In the genomic region with DNA sequence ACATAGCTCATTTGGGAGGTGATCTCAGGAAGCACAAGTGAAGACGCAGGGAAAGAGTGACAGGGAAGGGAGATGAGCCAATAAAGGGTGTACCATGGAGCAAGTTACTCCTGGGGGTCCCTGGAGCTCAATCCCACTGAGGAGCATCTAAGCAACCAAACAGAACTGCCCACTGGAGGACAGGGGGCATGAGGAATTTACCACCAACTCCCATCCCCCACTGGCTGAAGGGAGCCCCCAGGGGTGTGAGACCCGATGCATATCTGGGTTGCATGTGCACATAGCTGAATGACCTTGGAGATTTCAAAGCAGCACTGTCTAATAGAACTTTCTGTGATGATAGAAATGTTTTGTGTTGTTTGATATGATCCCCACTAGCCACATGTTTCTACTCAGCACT, we compare ENCODE assay signal across 22 cellular contexts. TPM values are rescaled to one million over a fixed set of nuclear protein-coding genes. Genes with fewer than 3 reads are reported as not detected.
A peak's percentile ranks its signal among the peaks of the same experiment; 100 is the strongest.
DNase-seq lines count a peak whose midpoint lies in the region; ATAC-seq and TF ChIP-seq lines count a peak whose summit lies in the region.
"Had no signal": no experiment of that assay in that cellular context is flagged by ENCODE, and none has a peak within 500 bp of the region (broad histone marks: within the 10 kb centered on the region; RNA-seq: fewer than 3 reads in every experiment).

No MANE protein-coding gene starts in this region.

- no peak overlapping the region for H3K27ac Mint-ChIP-seq in activated CD8-positive, alpha-beta memory T cell treated with anti-CD3 and anti-CD28 coated beads, Interleukin-2, amount 10 ng/mL, durations not matched to agents 7 days and 5 days
- no peak overlapping the region for H3K27ac Mint-ChIP-seq in T-helper 2 cell treated with Interferon-gamma antibody and Interleukin-4, amounts not matched to agents 5 μg/mL and 100 μg/mL, for 36 hours
- H3K27ac Mint-ChIP-seq: B cell; CD4-positive, CD25-positive, alpha-beta regulatory T cell; CD8-positive, alpha-beta T cell; GM23338; H9 had no signal

- no peaks in the 10 kb centered on the region for H3K4me1 Mint-ChIP-seq in activated CD8-positive, alpha-beta memory T cell treated with anti-CD3 and anti-CD28 coated beads, Interleukin-2, amount 10 ng/mL, durations not matched to agents 7 days and 5 days
- no peaks in the 10 kb centered on the region for H3K4me1 Mint-ChIP-seq in T-helper 2 cell treated with Interferon-gamma antibody and Interleukin-4, amounts not matched to agents 5 μg/mL and 100 μg/mL, for 36 hours (ENCODE audit: low read depth)
- H3K4me1 Mint-ChIP-seq: B cell; CD4-positive, CD25-positive, alpha-beta regulatory T cell; GM23338; H9 had no signal

- no peak overlapping the region for H3K4me3 ChIP-seq in right atrium auricular region
- no peak overlapping the region for H3K4me3 ChIP-seq in vagina
- H3K4me3 ChIP-seq: BLaER1, GM12878, GM23338 had no signal

- TF ChIP-seq CTCF in right atrium auricular region (IDR thresholded peaks at IDR 0.05) (no peak), vagina (IDR thresholded peaks at IDR 0.05) (no peak)

- no peak for ATAC-seq in activated CD8-positive, alpha-beta memory T cell treated with anti-CD3 and anti-CD28 coated beads, Interleukin-2, amount 10 ng/mL, durations not matched to agents 7 days and 5 days
- ATAC-seq in left ventricle myocardium superior = no peak
- no peak for ATAC-seq in left lobe of liver
- no peak for ATAC-seq in HG03159 (IDR thresholded peaks at IDR 0.05; ENCODE audit: unreplicated experiment)
- ATAC-seq: CD8-positive, alpha-beta T cell; GM12878; GM23338; HCT116 had no signal

- peaks cover 2% of the 10 kb centered on the region for H3K9me3 Mint-ChIP-seq in activated CD8-positive, alpha-beta memory T cell treated with anti-CD3 and anti-CD28 coated beads, Interleukin-2, amount 10 ng/mL, durations not matched to agents 7 days and 5 days (ENCODE audit: low read depth)
- no peaks in the 10 kb centered on the region for H3K9me3 Mint-ChIP-seq in T-helper 2 cell treated with Interferon-gamma antibody and Interleukin-4, amounts not matched to agents 5 μg/mL and 100 μg/mL, for 36 hours

- peak; percentile 4 for DNase-seq in activated CD8-positive, alpha-beta memory T cell treated with anti-CD3 and anti-CD28 coated beads, Interleukin-2, amount 10 ng/mL, durations not matched to agents 7 days and 5 days
- no peak for DNase-seq in activated CD8-positive, alpha-beta memory T cell treated with anti-CD3 and anti-CD28 coated beads, Interleukin-2, amount 50 U/mL, for 4 hours
- peak; percentile 18 for DNase-seq in right atrium auricular region (ENCODE audit: low spot score)
- no peak for DNase-seq in left ventricle myocardium superior
- peak; percentile 15 for DNase-seq in left lobe of liver (ENCODE audit: low spot score)
- peak; percentile 46 to 47 for DNase-seq in vagina (ENCODE audit: extremely low spot score in 2 of 2)
- no peak for DNase-seq in T-helper 2 cell treated with Interferon-gamma antibody and Interleukin-4, amounts not matched to agents 5 μg/mL and 100 μg/mL, for 36 hours (ENCODE audit: low spot score)
- DNase-seq: Caco-2; CD4-positive, CD25-positive, alpha-beta regulatory T cell; CD8-positive, alpha-beta T cell; DMS153; DND-41; GDM1; H9 had no signal

- no peak for TF ChIP-seq POLR2A in vagina (IDR thresholded peaks at IDR 0.05)

- H3K36me3 ChIP-seq in right atrium auricular region = no peaks in the 10 kb centered on the region
- H3K36me3 ChIP-seq in vagina = no peaks in the 10 kb centered on the region
- H3K36me3 ChIP-seq: BLaER1 had no signal

- no peaks in the 10 kb centered on the region for H3K27me3 ChIP-seq in right atrium auricular region
- no peaks in the 10 kb centered on the region for H3K27me3 ChIP-seq in vagina
- H3K27me3 ChIP-seq: BLaER1 had no signal

- H3K4me3 Mint-ChIP-seq in activated CD8-positive, alpha-beta memory T cell treated with anti-CD3 and anti-CD28 coated beads, Interleukin-2, amount 10 ng/mL, durations not matched to agents 7 days and 5 days = no peak overlapping the region
- no peak overlapping the region for H3K4me3 Mint-ChIP-seq in T-helper 2 cell treated with Interferon-gamma antibody and Interleukin-4, amounts not matched to agents 5 μg/mL and 100 μg/mL, for 36 hours
- H3K4me3 Mint-ChIP-seq: B cell; CD4-positive, CD25-positive, alpha-beta regulatory T cell; CD8-positive, alpha-beta T cell; GM23338; H9 had no signal

- intact Hi-C loops in left ventricle myocardium superior (cut with micrococcal nuclease) (no loop called here), vagina (cut with DNase I) (no loop called here)

- H3K27ac ChIP-seq in right atrium auricular region (no peak overlapping the region), vagina (no peak overlapping the region)
- H3K27ac ChIP-seq: 22Rv1, BLaER1, C4-2B had no signal

- peaks cover 39% of the 10 kb centered on the region for H3K27me3 Mint-ChIP-seq in activated CD8-positive, alpha-beta memory T cell treated with anti-CD3 and anti-CD28 coated beads, Interleukin-2, amount 10 ng/mL, durations not matched to agents 7 days and 5 days
- H3K27me3 Mint-ChIP-seq in T-helper 2 cell treated with Interferon-gamma antibody and Interleukin-4, amounts not matched to agents 5 μg/mL and 100 μg/mL, for 36 hours (ENCODE audit: low read depth) = peaks cover 31% of the 10 kb centered on the region

- CTCF ChIA-PET in activated CD8-positive, alpha-beta memory T cell treated with anti-CD3 and anti-CD28 coated beads, Interleukin-2, amount 10 ng/mL, durations not matched to agents 7 days and 5 days (lab: Charles Lee) = no interaction called here

- no peaks in the 10 kb centered on the region for H3K4me1 ChIP-seq in right atrium auricular region
- no peaks in the 10 kb centered on the region for H3K4me1 ChIP-seq in vagina
- H3K4me1 ChIP-seq: Caco-2 had no signal

- peaks cover 0 to 7% of the 10 kb centered on the region in 2 donors for H3K9me3 ChIP-seq in right atrium auricular region
- no peaks in the 10 kb centered on the region for H3K9me3 ChIP-seq in vagina
- H3K9me3 ChIP-seq: BLaER1, Caco-2 had no signal

- no peaks in the 10 kb centered on the region for H3K36me3 Mint-ChIP-seq in activated CD8-positive, alpha-beta memory T cell treated with anti-CD3 and anti-CD28 coated beads, Interleukin-2, amount 10 ng/mL, durations not matched to agents 7 days and 5 days
- H3K36me3 Mint-ChIP-seq in T-helper 2 cell treated with Interferon-gamma antibody and Interleukin-4, amounts not matched to agents 5 μg/mL and 100 μg/mL, for 36 hours (ENCODE audit: low read depth) = no peaks in the 10 kb centered on the region
- H3K36me3 Mint-ChIP-seq: CD4-positive, CD25-positive, alpha-beta regulatory T cell; CD8-positive, alpha-beta T cell had no signal

RNA-seq across cellular contexts. Expression of a gene that starts 29.6 kb away (rescaled TPM):
- not detected for total RNA-seq in activated CD8-positive, alpha-beta memory T cell treated with anti-CD3 and anti-CD28 coated beads, Interleukin-2, amount 10 ng/mL, durations not matched to agents 7 days and 5 days
- total RNA-seq in right atrium auricular region (not detected), left ventricle myocardium superior (not detected), left lobe of liver (not detected), vagina (not detected)
- total RNA-seq: B cell; Caco-2; CD4-positive, CD25-positive, alpha-beta regulatory T cell; CD8-positive, alpha-beta T cell; GM12878; GM23338; H9 had no signal

Comparison
In these comparisons a context has a peak if more than half of its experiments do, and no peak if none do; other contexts are left out.
1. DNase-seq: peak in activated CD8-positive, alpha-beta memory T cell treated with anti-CD3 and anti-CD28 coated beads, Interleukin-2, amount 10 ng/mL, durations not matched to agents 7 days and 5 days (single experiment), right atrium auricular region (single experiment), left lobe of liver (single experiment) and vagina (2 of 2); none in activated CD8-positive, alpha-beta memory T cell treated with anti-CD3 and anti-CD28 coated beads, Interleukin-2, amount 50 U/mL, for 4 hours (single experiment), left ventricle myocardium superior (single experiment) and T-helper 2 cell treated with Interferon-gamma antibody and Interleukin-4, amounts not matched to agents 5 μg/mL and 100 μg/mL, for 36 hours (single experiment).